Comparison of ENCODE assay signal across 12 cellular contexts in the genomic region with DNA sequence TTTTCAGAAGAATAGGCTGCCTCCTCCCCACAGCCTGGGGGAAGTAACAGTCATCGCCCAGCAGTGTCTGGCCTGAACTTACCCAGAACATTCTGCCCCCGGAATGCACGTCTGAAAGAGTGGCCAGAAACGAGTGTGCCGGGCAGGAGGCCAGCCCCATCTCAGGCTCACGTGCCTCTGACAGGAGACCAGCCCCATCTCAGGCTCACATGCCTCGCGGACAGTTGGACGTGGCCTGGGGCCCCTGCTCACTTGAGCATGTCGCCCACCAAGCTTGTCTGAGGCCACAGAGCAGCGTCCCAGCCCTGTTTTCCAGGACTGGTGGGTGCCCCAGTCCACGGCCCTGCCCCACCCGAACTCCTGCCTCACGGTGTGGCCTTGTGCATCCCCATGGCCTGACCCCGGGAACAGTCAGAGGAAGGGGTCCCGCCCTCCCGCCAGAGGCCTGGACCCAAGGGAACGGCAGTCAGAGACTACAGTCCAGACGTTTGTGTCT. TPM values are rescaled to one million over a fixed set of nuclear protein-coding genes. Genes with fewer than 3 reads are reported as not detected.
A peak's percentile ranks its signal among the peaks of the same experiment; 100 is the strongest.
DNase-seq lines count a peak whose midpoint lies in the region; ATAC-seq and TF ChIP-seq lines count a peak whose summit lies in the region.
"Had no signal": no experiment of that assay in that cellular context is flagged by ENCODE, and none has a peak within 500 bp of the region (broad histone marks: within the 10 kb centered on the region; RNA-seq: fewer than 3 reads in every experiment).

No MANE protein-coding gene starts in this region.

- H3K27me3 ChIP-seq in AG04450 (ENCODE audit: control insufficient read depth, insufficient read depth, low read length) = no peaks in the 10 kb centered on the region

- no peak for ATAC-seq in naive thymus-derived CD8-positive, alpha-beta T cell
- no peak for ATAC-seq in GM19324 (IDR thresholded peaks at IDR 0.05; ENCODE audit: low FRiP score, unreplicated experiment)

- H3K27ac Mint-ChIP-seq in naive thymus-derived CD8-positive, alpha-beta T cell = peak overlapping the region in 6 of 10 donors; percentile 35 to 66 (median 50)

- peaks cover 27% of the 10 kb centered on the region for H3K9me3 ChIP-seq in AG04450 (ENCODE audit: control insufficient read depth, insufficient read depth, low read length)
- H3K9me3 ChIP-seq: esophagus squamous epithelium had no signal

- POLR2A ChIA-PET in AG04450 (lab: Yijun Ruan, JAX) = no interaction called here
- POLR2A ChIA-PET in naive thymus-derived CD8-positive, alpha-beta T cell (lab: Charles Lee) = interaction anchor here (0.7 to 1.9 kb wide), 2 partner anchors 13 to 39 kb away, joined by 3 to 7 read pairs; no protein-coding TSS in a partner anchor

- peaks cover 0 to 17% (median 8%) of the 10 kb centered on the region in 3 donors for H3K36me3 Mint-ChIP-seq in naive thymus-derived CD8-positive, alpha-beta T cell

- CTCF ChIA-PET in AG04450 (lab: Charles Lee) = interaction anchor here (1.4 to 3.1 kb wide), 2 partner anchors 12 to 417 kb away, joined by 3 to 13 read pairs; no protein-coding TSS in a partner anchor

- peak overlapping the region; percentile 68 for H3K27ac ChIP-seq in AG04450 (ENCODE audit: low read depth, low read length)

- TF ChIP-seq CTCF in AG04450 (IDR thresholded peaks at IDR 0.05; ENCODE audit: low read depth, low read length) (no peak), fibroblast of the aortic adventitia (IDR thresholded peaks at IDR 0.05; ENCODE audit: insufficient read depth, low read length) (no peak)

- no peaks in the 10 kb centered on the region for H3K9me3 Mint-ChIP-seq in naive thymus-derived CD8-positive, alpha-beta T cell

- DNase-seq in AG04450 (ENCODE audit: low read depth, low spot score) (peak; percentile 47), NCI-H226 (peak; percentile 18), fibroblast of the aortic adventitia (ENCODE audit: low read depth) (peak; percentile 81), AML-193 (lab: John Stamatoyannopoulos, UW) (no peak), HT-29 (ENCODE audit: low spot score) (no peak)
- DNase-seq in naive thymus-derived CD8-positive, alpha-beta T cell = no peak
- no peak for DNase-seq in stimulated activated naive CD4-positive, alpha-beta T cell (lab: John Stamatoyannopoulos, UW)
- DNase-seq: ACHN, esophagus squamous epithelium had no signal

- no peak overlapping the region for H3K4me3 ChIP-seq in AG04450 (ENCODE audit: low read depth, low read length)
- no peak overlapping the region for H3K4me3 ChIP-seq in fibroblast of the aortic adventitia (ENCODE audit: low read depth, low read length)
- H3K4me3 ChIP-seq: esophagus squamous epithelium had no signal

- H3K4me1 Mint-ChIP-seq in naive thymus-derived CD8-positive, alpha-beta T cell = peaks cover 0 to 12% (median under 1%) of the 10 kb centered on the region in 4 donors

- no peak overlapping the region for H3K4me3 Mint-ChIP-seq in naive thymus-derived CD8-positive, alpha-beta T cell

- H3K27me3 Mint-ChIP-seq in naive thymus-derived CD8-positive, alpha-beta T cell = no peaks in the 10 kb centered on the region

RNA-seq across cellular contexts. Expression of gene CDH15, which starts 16.3 kb away (rescaled TPM):
- polyA plus RNA-seq in AG04450 (2011; rRNA removed) = 0.11 and 0.12 TPM in 2 replicates
- not detected in 2 replicates for polyA minus RNA-seq in AG04450 (2011; rRNA and poly(A)+ RNA removed)
- 0.09 TPM in 1 of 2 replicates, not detected in the other for total RNA-seq in fibroblast of the aortic adventitia (ENCODE audit: low replicate concordance)
- total RNA-seq in naive thymus-derived CD8-positive, alpha-beta T cell = not detected
- polyA plus RNA-seq in naive thymus-derived CD8-positive, alpha-beta T cell = not detected
- total RNA-seq in HT-29 (2014; rRNA removed; shearing (Covaris generic)) = not detected in 2 replicates
- total RNA-seq: esophagus squamous epithelium, SK-MEL-5 had no signal

RNA-seq across cellular contexts. Expression of gene SLC22A31, which starts 45.1 kb away (rescaled TPM):
- polyA plus RNA-seq in AG04450 (2011; rRNA removed) = 0.25 TPM in 1 of 2 replicates, not detected in the other
- not detected in 2 replicates for polyA minus RNA-seq in AG04450 (2011; rRNA and poly(A)+ RNA removed)
- total RNA-seq in fibroblast of the aortic adventitia (ENCODE audit: low replicate concordance) = not detected in 2 replicates
- not detected for total RNA-seq in naive thymus-derived CD8-positive, alpha-beta T cell
- not detected for polyA plus RNA-seq in naive thymus-derived CD8-positive, alpha-beta T cell
- not detected in 2 replicates for total RNA-seq in HT-29 (2014; rRNA removed; shearing (Covaris generic))
- total RNA-seq: esophagus squamous epithelium, SK-MEL-5, skeletal muscle tissue had no signal

Comparison
In these comparisons a context has a peak if more than half of its experiments do, and no peak if none do; other contexts are left out.
1. DNase-seq: peak in AG04450 (single experiment), NCI-H226 (single experiment) and fibroblast of the aortic adventitia (single experiment); none in naive thymus-derived CD8-positive, alpha-beta T cell (0 of 10), stimulated activated naive CD4-positive, alpha-beta T cell (0 of 6), AML-193 (0 of 2) and HT-29 (single experiment).